In genomic region chr22:17411213-17411612, GRCh38 we compare ENCODE assay signal across 1 cellular context.
TF ChIP-seq lines count a peak whose summit lies in the region.

No MANE protein-coding gene starts in this region.

TF ChIP-seq in WTC11, 78 proteins besides CTCF, POLR2A, EP300 and RAD21 (continued from another document):
- no peak for TF ChIP-seq STAT6 (CRISPR knock-in tag; conservative IDR thresholded peaks at IDR 0.05; ENCODE audit: low read depth)
- TF ChIP-seq HMGXB4 (CRISPR knock-in tag; IDR thresholded peaks at IDR 0.05): no peak
- TF ChIP-seq ZNF425 (CRISPR knock-in tag; conservative IDR thresholded peaks at IDR 0.05): no peak
- TF ChIP-seq TEAD1 (CRISPR knock-in tag; IDR thresholded peaks at IDR 0.05): no peak
- no peak for TF ChIP-seq E2F4 (CRISPR knock-in tag; IDR thresholded peaks at IDR 0.05; ENCODE audit: borderline replicate concordance, low read depth)
- TF ChIP-seq NFYB (CRISPR knock-in tag; conservative IDR thresholded peaks at IDR 0.05; ENCODE audit: low read depth): no peak
- TF ChIP-seq ZNF121 (CRISPR knock-in tag; IDR thresholded peaks at IDR 0.05): no peak
- TF ChIP-seq JUN (CRISPR knock-in tag; IDR thresholded peaks at IDR 0.05): no peak
- no peak for TF ChIP-seq IRF2 (CRISPR knock-in tag; IDR thresholded peaks at IDR 0.05; ENCODE audit: borderline replicate concordance, low read depth)
- no peak for TF ChIP-seq IRF1 (CRISPR knock-in tag; IDR thresholded peaks at IDR 0.05)
- no peak for TF ChIP-seq ZNF396 (CRISPR knock-in tag; IDR thresholded peaks at IDR 0.05; ENCODE audit: borderline replicate concordance)
- no peak for TF ChIP-seq AFF4 (CRISPR knock-in tag; IDR thresholded peaks at IDR 0.05; ENCODE audit: borderline replicate concordance)
- TF ChIP-seq ZNF138 (CRISPR knock-in tag; conservative IDR thresholded peaks at IDR 0.05): no peak
